Comparison of ENCODE assay signal across 1 cellular context in genomic region chr17:39927101-39927927, GRCh38.
TF ChIP-seq lines count a peak whose summit lies in the region.

A gene with protein sequence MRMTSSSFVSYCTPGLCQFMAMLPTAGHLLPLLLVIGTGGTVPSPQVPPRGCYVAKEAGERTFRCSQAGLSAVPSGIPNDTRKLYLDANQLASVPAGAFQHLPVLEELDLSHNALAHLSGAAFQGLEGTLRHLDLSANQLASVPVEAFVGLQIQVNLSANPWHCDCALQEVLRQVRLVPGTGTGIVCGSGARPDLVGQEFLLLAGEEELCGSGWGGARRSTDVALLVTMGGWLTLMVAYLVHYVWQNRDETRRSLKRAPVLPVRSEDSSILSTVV (plus strand): TSS chr17:39927732. CDS start chr17:39941524, 13,792 bp downstream.
A gene with protein sequence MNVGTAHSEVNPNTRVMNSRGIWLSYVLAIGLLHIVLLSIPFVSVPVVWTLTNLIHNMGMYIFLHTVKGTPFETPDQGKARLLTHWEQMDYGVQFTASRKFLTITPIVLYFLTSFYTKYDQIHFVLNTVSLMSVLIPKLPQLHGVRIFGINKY (minus strand): TSS chr17:39927601. CDS start chr17:39924203, 3,398 bp downstream.

TF ChIP-seq in HepG2, 621 proteins besides CTCF, POLR2A, EP300 and RAD21 (continued from another document and continues in another):
- TF ChIP-seq MLX (CRISPR knock-in tag; IDR thresholded peaks at IDR 0.05), result peak; percentile 36; the same call in 1 of the 2 replicates
- no peak; the same call in 1 of the 2 replicates for TF ChIP-seq ZBTB7A (CRISPR knock-in tag; IDR thresholded peaks at IDR 0.05)
- peak; percentile 81; the same call in 1 of the 2 replicates for TF ChIP-seq MED1 (CRISPR knock-in tag; IDR thresholded peaks at IDR 0.05)
- no peak for TF ChIP-seq SOX13 (IDR thresholded peaks at IDR 0.05)
- TF ChIP-seq SOX13 (CRISPR knock-in tag; conservative IDR thresholded peaks at IDR 0.05 in 1 of 2, IDR thresholded peaks at IDR 0.05 in 1 of 2), result no peak
- TF ChIP-seq ZBTB3 (CRISPR knock-in tag; IDR thresholded peaks at IDR 0.05; ENCODE audit: borderline replicate concordance, low read depth), result 0 out of 2 replicates have a peak, but pooled peaks have one; percentile 79
- TF ChIP-seq MTA1 (CRISPR knock-in tag; IDR thresholded peaks at IDR 0.05; ENCODE audit: borderline replicate concordance), result peak; percentile 3; the same call in 1 of the 2 replicates
- TF ChIP-seq ZNF318 (CRISPR knock-in tag; IDR thresholded peaks at IDR 0.05), result peak; percentile 41
- TF ChIP-seq AGO2 (optimal IDR thresholded peaks at IDR 0.05; ENCODE audit: low read depth, low read length), result peak; percentile 68
- TF ChIP-seq TSC22D2 (CRISPR knock-in tag; IDR thresholded peaks at IDR 0.05; ENCODE audit: borderline replicate concordance), result no peak
- TF ChIP-seq JDP2 (CRISPR knock-in tag; IDR thresholded peaks at IDR 0.05; ENCODE audit: borderline replicate concordance), result peak; percentile 69; the same call in 1 of the 2 replicates
- TF ChIP-seq ZNF720 (CRISPR knock-in tag; IDR thresholded peaks at IDR 0.05), result no peak
- TF ChIP-seq SRSF9 (IDR thresholded peaks at IDR 0.05; ENCODE audit: borderline replicate concordance, insufficient read depth, low read depth, low read length, poor library complexity, severe bottlenecking), result no peak
- no peak for TF ChIP-seq GTF2F1 (IDR thresholded peaks at IDR 0.05; ENCODE audit: low read length)
- no peak for TF ChIP-seq ZNF776 (CRISPR knock-in tag; IDR thresholded peaks at IDR 0.05)
- peak; percentile 64 for TF ChIP-seq TAF1 (CRISPR knock-in tag; IDR thresholded peaks at IDR 0.05)
- TF ChIP-seq ZNF121 (CRISPR knock-in tag; IDR thresholded peaks at IDR 0.05), result no peak
- TF ChIP-seq, protein P1, sequence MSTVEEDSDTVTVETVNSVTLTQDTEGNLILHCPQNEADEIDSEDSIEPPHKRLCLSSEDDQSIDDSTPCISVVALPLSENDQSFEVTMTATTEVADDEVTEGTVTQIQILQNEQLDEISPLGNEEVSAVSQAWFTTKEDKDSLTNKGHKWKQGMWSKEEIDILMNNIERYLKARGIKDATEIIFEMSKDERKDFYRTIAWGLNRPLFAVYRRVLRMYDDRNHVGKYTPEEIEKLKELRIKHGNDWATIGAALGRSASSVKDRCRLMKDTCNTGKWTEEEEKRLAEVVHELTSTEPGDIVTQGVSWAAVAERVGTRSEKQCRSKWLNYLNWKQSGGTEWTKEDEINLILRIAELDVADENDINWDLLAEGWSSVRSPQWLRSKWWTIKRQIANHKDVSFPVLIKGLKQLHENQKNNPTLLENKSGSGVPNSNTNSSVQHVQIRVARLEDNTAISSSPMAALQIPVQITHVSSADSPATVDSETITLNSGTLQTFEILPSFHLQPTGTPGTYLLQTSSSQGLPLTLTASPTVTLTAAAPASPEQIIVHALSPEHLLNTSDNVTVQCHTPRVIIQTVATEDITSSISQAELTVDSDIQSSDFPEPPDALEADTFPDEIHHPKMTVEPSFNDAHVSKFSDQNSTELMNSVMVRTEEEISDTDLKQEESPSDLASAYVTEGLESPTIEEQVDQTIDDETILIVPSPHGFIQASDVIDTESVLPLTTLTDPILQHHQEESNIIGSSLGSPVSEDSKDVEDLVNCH (CRISPR knock-in tag; IDR thresholded peaks at IDR 0.05), result no peak
- TF ChIP-seq ZBTB25 (CRISPR knock-in tag; IDR thresholded peaks at IDR 0.05), result peak; percentile 98
- no peak for TF ChIP-seq ZNF724P (CRISPR knock-in tag; IDR thresholded peaks at IDR 0.05; ENCODE audit: borderline replicate concordance)
- TF ChIP-seq NR3C1 (CRISPR knock-in tag; IDR thresholded peaks at IDR 0.05), result no peak
- TF ChIP-seq ZNF652 (CRISPR knock-in tag; IDR thresholded peaks at IDR 0.05; ENCODE audit: borderline replicate concordance, low read depth), result peak; percentile 22; the same call in 1 of the 2 replicates
- TF ChIP-seq CC2D1A (CRISPR knock-in tag; IDR thresholded peaks at IDR 0.05), result no peak
- peak; percentile 78; the same call in 1 of the 2 replicates for TF ChIP-seq TARDBP (CRISPR knock-in tag; IDR thresholded peaks at IDR 0.05)
- TF ChIP-seq NCOA1 (CRISPR knock-in tag; IDR thresholded peaks at IDR 0.05), result 0 out of 2 replicates have a peak, but pooled peaks have one; percentile 52
- peak; percentile 87 for TF ChIP-seq MTF2 (CRISPR knock-in tag; IDR thresholded peaks at IDR 0.05; ENCODE audit: borderline replicate concordance)
- peak; percentile 25; the same call in 1 of the 2 replicates for TF ChIP-seq HIVEP1 (CRISPR knock-in tag; IDR thresholded peaks at IDR 0.05)
- TF ChIP-seq KLF12 (CRISPR knock-in tag; IDR thresholded peaks at IDR 0.05; ENCODE audit: borderline replicate concordance), result peak; percentile 48; the same call in 1 of the 2 replicates
- peak; percentile 77; the same call in 1 of the 2 replicates for TF ChIP-seq DZIP1 (CRISPR knock-in tag; IDR thresholded peaks at IDR 0.05)
- TF ChIP-seq XRCC5 (optimal IDR thresholded peaks at IDR 0.05; ENCODE audit: low read length), result no peak
- TF ChIP-seq CCAR2 (optimal IDR thresholded peaks at IDR 0.05; ENCODE audit: low read depth, low read length), result no peak
- peak; percentile 83 for TF ChIP-seq MIXL1 (CRISPR knock-in tag; IDR thresholded peaks at IDR 0.05)
- no peak for TF ChIP-seq REPIN1 (CRISPR knock-in tag; IDR thresholded peaks at IDR 0.05; ENCODE audit: borderline replicate concordance, low read depth)
- TF ChIP-seq IKZF5 (CRISPR knock-in tag; IDR thresholded peaks at IDR 0.05), result peak; percentile 87
- TF ChIP-seq, protein P2, sequence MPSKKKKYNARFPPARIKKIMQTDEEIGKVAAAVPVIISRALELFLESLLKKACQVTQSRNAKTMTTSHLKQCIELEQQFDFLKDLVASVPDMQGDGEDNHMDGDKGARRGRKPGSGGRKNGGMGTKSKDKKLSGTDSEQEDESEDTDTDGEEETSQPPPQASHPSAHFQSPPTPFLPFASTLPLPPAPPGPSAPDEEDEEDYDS (CRISPR knock-in tag; IDR thresholded peaks at IDR 0.05), result peak; percentile 66
- TF ChIP-seq ZNF143 (CRISPR knock-in tag; IDR thresholded peaks at IDR 0.05), result peak; percentile 100
- no peak for TF ChIP-seq NFATC3 (CRISPR knock-in tag; IDR thresholded peaks at IDR 0.05)
- TF ChIP-seq ZNF280D (CRISPR knock-in tag; IDR thresholded peaks at IDR 0.05), result peak; percentile 6; the same call in 1 of the 2 replicates
- no peak; the same call in 1 of the 2 replicates for TF ChIP-seq ESRRA (CRISPR knock-in tag; IDR thresholded peaks at IDR 0.05; ENCODE audit: low read depth)
